9 cellular contexts compared by ENCODE assay signal in the genomic region with DNA sequence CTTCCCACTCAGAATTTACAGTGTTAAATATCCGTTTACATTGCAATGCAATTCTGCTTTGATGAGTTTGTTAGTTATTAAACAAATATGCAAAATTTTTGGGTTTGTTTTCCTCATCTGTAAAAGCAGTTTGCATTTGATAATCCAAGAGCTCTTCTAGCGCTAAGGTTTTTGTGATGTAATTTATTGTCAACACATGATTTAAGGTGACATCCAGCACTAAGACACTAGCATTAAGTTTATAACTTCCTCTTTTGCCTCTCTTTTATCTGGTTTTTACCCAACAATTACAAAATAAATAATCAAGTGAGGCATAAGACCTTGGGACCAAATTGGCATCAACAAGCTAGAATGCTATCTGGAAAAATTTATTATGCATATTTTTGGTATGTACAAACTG. TPM values are rescaled to one million over a fixed set of nuclear protein-coding genes. Genes with fewer than 3 reads are reported as not detected.
DNase-seq lines count a peak whose midpoint lies in the region; ATAC-seq and TF ChIP-seq lines count a peak whose summit lies in the region.
"Had no signal": no experiment of that assay in that cellular context is flagged by ENCODE, and none has a peak within 500 bp of the region (broad histone marks: within the 10 kb centered on the region; RNA-seq: fewer than 3 reads in every experiment).

No MANE protein-coding gene starts in this region.

- 82% methylated on average over 2 of the region's 2 CpGs; no CpG with 5 or more reads in 1 of the 2 experiments for WGBS in endodermal cell (ENCODE audit: insufficient coverage in 1 of 2, insufficient read length in 1 of 2), 2 experiments

- TF ChIP-seq CTCF in OCI-LY1 (IDR thresholded peaks at IDR 0.05; ENCODE audit: low read length): no peak
- TF ChIP-seq CTCF in endodermal cell (conservative IDR thresholded peaks at IDR 0.05): no peak
- no peak for TF ChIP-seq CTCF in retinal pigment epithelial cell (conservative IDR thresholded peaks at IDR 0.05; ENCODE audit: low read depth, low read length)

- H3K27me3 Mint-ChIP-seq in endodermal cell (ENCODE audit: insufficient read depth): peaks cover 35% of the 10 kb centered on the region

- no peaks in the 10 kb centered on the region for H3K27me3 ChIP-seq in OCI-LY1 (ENCODE audit: insufficient read depth, low read length)
- H3K27me3 ChIP-seq in endodermal cell (ENCODE audit: control insufficient read depth, insufficient read depth, low read length, poor library complexity, severe bottlenecking): peaks cover 50% of the 10 kb centered on the region

- ATAC-seq in activated CD4-positive, CD25-positive, alpha-beta regulatory T cell treated with anti-CD3 and anti-CD28 coated beads, Interleukin-2, amount 50 U/mL, for 24 hours: no peak

- no peaks in the 10 kb centered on the region for H3K9me2 ChIP-seq in OCI-LY1 (ENCODE audit: low read depth, low read length)

- H3K79me2 ChIP-seq in OCI-LY1 (ENCODE audit: insufficient read depth, low read length): peaks cover 4% of the 10 kb centered on the region; the same call in 1 of the 2 replicates

- peak overlapping the region; percentile 95 for H3K4me3 Mint-ChIP-seq in endodermal cell

- H3K4me3 ChIP-seq in GM08714 (ENCODE audit: low read length) (peak overlapping the region; percentile 78; the same call in 1 of the 2 replicates), OCI-LY1 (ENCODE audit: low read depth, low read length, poor library complexity, severe bottlenecking) (peak overlapping the region; percentile 81), endodermal cell (ENCODE audit: low read length) (peak overlapping the region; percentile 99), retinal pigment epithelial cell (ENCODE audit: low read length) (peak overlapping the region; percentile 78)

- H3F3A ChIP-seq in OCI-LY1 (ENCODE audit: insufficient read depth, low read length): peaks cover under 1% of the 10 kb centered on the region; the same call in 1 of the 2 replicates

- no peak overlapping the region for H3K27ac Mint-ChIP-seq in endodermal cell

- H3K36me3 ChIP-seq in OCI-LY1 (ENCODE audit: insufficient read depth, low read length) (peaks cover 14% of the 10 kb centered on the region; the same call in 1 of the 2 replicates), endodermal cell (ENCODE audit: control insufficient read depth, insufficient read depth, low read length) (peaks cover 12% of the 10 kb centered on the region)

- peak overlapping the region; percentile 65 for H2AFZ ChIP-seq in OCI-LY1 (ENCODE audit: low read length)

- no peak overlapping the region for H3K27ac ChIP-seq in OCI-LY1 (ENCODE audit: low read depth, low read length, poor library complexity, severe bottlenecking)
- H3K27ac ChIP-seq in endodermal cell (ENCODE audit: low read depth, low read length): no peak overlapping the region

- H3K4me2 ChIP-seq in OCI-LY1 (ENCODE audit: low read length): peak overlapping the region; percentile 81

- peak overlapping the region; percentile 79; the same call in 1 of the 2 replicates for H3K9ac ChIP-seq in OCI-LY1 (ENCODE audit: low read length)
- H3K9ac ChIP-seq in endodermal cell (ENCODE audit: extremely low read depth, low read length, poor library complexity, severe bottlenecking): no peak overlapping the region

- H3K9me3 Mint-ChIP-seq in endodermal cell: no peaks in the 10 kb centered on the region

- H3K4me1 ChIP-seq in OCI-LY1 (ENCODE audit: insufficient read depth, low read length, severe bottlenecking) (peaks cover 18% of the 10 kb centered on the region), endodermal cell (ENCODE audit: control insufficient read depth, insufficient read depth, low read length) (no peaks in the 10 kb centered on the region)

- H4K20me1 ChIP-seq in OCI-LY1 (ENCODE audit: insufficient read depth, low read length): no peaks in the 10 kb centered on the region

- peaks cover 12% of the 10 kb centered on the region for H3K4me1 Mint-ChIP-seq in endodermal cell

- no peak for DNase-seq in endodermal cell
- no peak for DNase-seq in retinal pigment epithelial cell (ENCODE audit: low read depth)
- DNase-seq in kidney tubule cell (ENCODE audit: low spot score): no peak
- no peak for DNase-seq in COLO668 (lab: John Stamatoyannopoulos, UW; ENCODE audit: unreplicated experiment)
- DNase-seq in ecto neural progenitor cell (ENCODE audit: low spot score): no peak
- DNase-seq: NCI-H69 had no signal

- H3K36me3 Mint-ChIP-seq in endodermal cell (ENCODE audit: low read depth): peaks cover 19% of the 10 kb centered on the region

- no peaks in the 10 kb centered on the region for H3K9me3 ChIP-seq in OCI-LY1 (ENCODE audit: low read length)
- H3K9me3 ChIP-seq in endodermal cell (ENCODE audit: control insufficient read depth, low read length): no peaks in the 10 kb centered on the region

RNA-seq across cellular contexts. Expression of a gene that starts 1.0 kb away (rescaled TPM):
- 10 to 100 TPM; 60.1 to 70.2 TPM for total RNA-seq in endodermal cell
- polyA plus RNA-seq in endodermal cell (2013, experiment 1 of 2): 60.8 TPM
- polyA plus RNA-seq in endodermal cell (2013, experiment 2 of 2): 66.0 TPM
